Comparison of ENCODE assay signal across 13 cellular contexts in genomic region chr20:48705208-48706115, GRCh38.
DNase-seq lines count a peak whose midpoint lies in the region; ATAC-seq, FAIRE-seq and TF ChIP-seq lines count a peak whose summit lies in the region.
"Had no signal": no experiment of that assay in that cellular context is flagged by ENCODE, and none has a peak within 500 bp of the region (broad histone marks: within the 10 kb centered on the region; RNA-seq: fewer than 3 reads in every experiment).

No MANE protein-coding gene starts in this region.

- RAD21 ChIA-PET in GM12878 (lab: Charles Lee; ENCODE audit: unreplicated experiment), result no interaction called here

- BruUV-seq in Caco-2 (replicated peaks; lab: Mats Ljungman, UMichigan) (no TSS peak), GM12878 (replicated peaks; lab: Mats Ljungman, UMichigan) (TSS peak; percentile 20)

- H3K23ac ChIP-seq in mesendoderm (ENCODE audit: low read length), result no peak overlapping the region

- TF ChIP-seq POLR2A in GM12878 (IDR thresholded peaks at IDR 0.05; ENCODE audit: low read depth, low read length), result no peak

- no peaks in the 10 kb centered on the region for H3K36me3 Mint-ChIP-seq in Caco-2 (ENCODE audit: insufficient read depth, unreplicated experiment)

- ATAC-seq in GM12878 (no peak), GM18520 (IDR thresholded peaks at IDR 0.05; ENCODE audit: unreplicated experiment) (no peak), GM18873 (IDR thresholded peaks at IDR 0.05; ENCODE audit: low FRiP score, unreplicated experiment) (no peak)
- ATAC-seq: Panc1 had no signal

- no peak overlapping the region for H3K9ac ChIP-seq in GM12878 (ENCODE audit: control insufficient read depth, insufficient read depth, low read length)
- H3K9ac ChIP-seq in mesendoderm (ENCODE audit: low read length), result no peak overlapping the region

- H3K4me3 Mint-ChIP-seq in Caco-2 (ENCODE audit: unreplicated experiment), result no peak overlapping the region
- H3K4me3 Mint-ChIP-seq: CD14-positive monocyte had no signal

- POLR2A ChIA-PET in Caco-2 (lab: Charles Lee) (interaction anchor here (0.6 kb wide), 1 partner anchor 82 kb away, joined by 4 read pairs; no protein-coding TSS in a partner anchor), GM12878 (lab: Charles Lee) (no interaction called here)

- TF ChIP-seq CTCF in AG09319 (IDR thresholded peaks at IDR 0.05; ENCODE audit: low read depth, low read length) (no peak), Caco-2 (IDR thresholded peaks at IDR 0.05; ENCODE audit: insufficient read depth in 1 of 2, low read depth in 1 of 2, low read length in 1 of 2, severe bottlenecking in 1 of 2, unreplicated experiment in 1 of 2) (no peak), GM12878 (IDR thresholded peaks at IDR 0.05 in 2 of 3, conservative IDR thresholded peaks at IDR 0.05 in 1 of 3; ENCODE audit: control insufficient read depth in 2 of 3, extremely low read depth in 1 of 3, insufficient read depth in 1 of 3, low read depth in 3 of 3, low read length in 3 of 3) (no peak)

- H2BK120ac ChIP-seq in mesendoderm (ENCODE audit: low read depth, low read length), result no peak overlapping the region

- peak; percentile 37 for DNase-seq in AG09319 (ENCODE audit: extremely low read depth, low read depth)
- peak in 1 of 2 experiments; percentile 66 for DNase-seq in Caco-2
- no peak for DNase-seq in GM12878 (ENCODE audit: low read depth, low spot score)
- peak; percentile 71 for DNase-seq in mesendoderm
- no peak for DNase-seq in UCSD-AML1 (lab: John Stamatoyannopoulos, UW; ENCODE audit: unreplicated experiment)
- no peak for DNase-seq in NAMALWA (ENCODE audit: low spot score)
- DNase-seq: GDM1, NCI-H1092 had no signal

- H3K9me3 ChIP-seq in Caco-2 (no peaks in the 10 kb centered on the region), GM12878 (replicated peaks; ENCODE audit: control insufficient read depth, insufficient read depth, low read length) (no peaks in the 10 kb centered on the region)
- H3K9me3 ChIP-seq: HAP-1 had no signal

- H3K4me2 ChIP-seq in GM12878 (ENCODE audit: control insufficient read depth, insufficient read depth) (no peak overlapping the region), mesendoderm (ENCODE audit: low read length) (no peak overlapping the region)

- no peak overlapping the region for H4K8ac ChIP-seq in mesendoderm (ENCODE audit: low read depth, low read length)

- no peak overlapping the region for H2BK15ac ChIP-seq in mesendoderm (replicated peaks; ENCODE audit: low read depth)

- no peak for FAIRE-seq in GM12878 (lab: Jason Lieb, UNC)

- H3K4ac ChIP-seq in mesendoderm (ENCODE audit: low read depth, low read length), result no peak overlapping the region

- no peak for TF ChIP-seq EP300 in GM12878 (IDR thresholded peaks at IDR 0.05; ENCODE audit: borderline replicate concordance in 1 of 2, control insufficient read depth in 1 of 2, low read depth in 2 of 2, low read length in 2 of 2)

- H3K27ac ChIP-seq in GM12878 (ENCODE audit: control insufficient read depth, insufficient read depth), result no peak overlapping the region
- no peak overlapping the region for H3K27ac ChIP-seq in mesendoderm (ENCODE audit: low read depth, low read length)

- H3K56ac ChIP-seq in mesendoderm (ENCODE audit: low read length), result no peak overlapping the region

- peaks cover 3% of the 10 kb centered on the region; the same call in 1 of the 2 replicates for H4K20me1 ChIP-seq in GM12878 (ENCODE audit: control insufficient read depth, insufficient read depth)

- no peak overlapping the region for H3K18ac ChIP-seq in mesendoderm (ENCODE audit: low read length)

- H4K5ac ChIP-seq in mesendoderm (ENCODE audit: low read length), result no peak overlapping the region

- CTCF ChIA-PET in Caco-2 (lab: Charles Lee), result no interaction called here
- CTCF ChIA-PET in GM12878 (lab: Yijun Ruan, JAX), result interaction anchor here (1.2 kb wide), 1 partner anchor 48 kb away, joined by 3 read pairs; no protein-coding TSS in a partner anchor

- H3K36me3 ChIP-seq in Caco-2 (ENCODE audit: control insufficient read depth, insufficient read depth, low read length) (no peaks in the 10 kb centered on the region), GM12878 (ENCODE audit: control insufficient read depth in 2 of 2, insufficient read depth in 2 of 2, low read length in 1 of 2) (peaks cover 23 to 42% of the 10 kb centered on the region in 2 experiments), mesendoderm (ENCODE audit: control insufficient read depth, insufficient read depth, low read length) (peaks cover 5% of the 10 kb centered on the region)
- H3K36me3 ChIP-seq: HAP-1 had no signal

- H3K27me3 ChIP-seq in Caco-2 (replicated peaks; ENCODE audit: control insufficient read depth, insufficient read depth, low read length) (no peaks in the 10 kb centered on the region), GM12878 (replicated peaks in 1 of 2; ENCODE audit: control insufficient read depth in 2 of 2, insufficient read depth in 2 of 2, low read length in 1 of 2) (no peaks in the 10 kb centered on the region), mesendoderm (ENCODE audit: insufficient read depth, low read length, poor library complexity) (no peaks in the 10 kb centered on the region)

- in situ Hi-C loops in GM12878 (cut with MboI), result no loop called here

- SMC1A ChIA-PET in GM12878 (lab: Charles Lee; ENCODE audit: uncharacterized antibody, unreplicated experiment), result interaction anchor here (0.7 to 0.8 kb wide), 2 partner anchors 15 to 199 kb away, joined by 3 read pairs; no protein-coding TSS in a partner anchor

- H3K27me3 Mint-ChIP-seq in Caco-2 (ENCODE audit: insufficient read depth, unreplicated experiment), result no peaks in the 10 kb centered on the region

- WGBS in GM12878 (ENCODE audit: insufficient coverage, insufficient replicate concordance, low lambda C conversion rate, missing lambda C conversion rate), result 88% methylated on average over 9 of the region's 9 CpGs
- WGBS in mesendoderm (ENCODE audit: extremely low coverage, insufficient coverage, low lambda C conversion rate), result 100% methylated on average over 1 of the region's 9 CpGs

- H3K79me2 ChIP-seq in GM12878 (ENCODE audit: control insufficient read depth, insufficient read depth, low read length), result peaks cover 7% of the 10 kb centered on the region
- H3K79me2 ChIP-seq in mesendoderm (ENCODE audit: control insufficient read depth, insufficient read depth, low read length), result no peaks in the 10 kb centered on the region

- H3K4me3 ChIP-seq in Caco-2 (ENCODE audit: low read depth, low read length) (no peak overlapping the region), GM12878 (no peak overlapping the region), mesendoderm (ENCODE audit: low read length) (no peak overlapping the region)
- H3K4me3 ChIP-seq: HAP-1 had no signal

- H2AK5ac ChIP-seq in mesendoderm (ENCODE audit: low read length), result no peak overlapping the region

- H2BK5ac ChIP-seq in mesendoderm (ENCODE audit: low read length), result no peak overlapping the region

- peaks cover 7% of the 10 kb centered on the region for H3K4me1 ChIP-seq in Caco-2
- H3K4me1 ChIP-seq in GM12878 (ENCODE audit: control insufficient read depth, insufficient read depth, low read length), result no peaks in the 10 kb centered on the region
- peaks cover 2% of the 10 kb centered on the region for H3K4me1 ChIP-seq in mesendoderm (ENCODE audit: control insufficient read depth, low read depth, low read length)
- H3K4me1 ChIP-seq: HAP-1 had no signal

- H2AFZ ChIP-seq in GM12878 (ENCODE audit: control insufficient read depth, low read depth, low read length), result no peak overlapping the region

- H3K79me1 ChIP-seq in mesendoderm (ENCODE audit: low read length), result peaks cover 16% of the 10 kb centered on the region

- no peak for TF ChIP-seq RAD21 in GM12878 (IDR thresholded peaks at IDR 0.05; ENCODE audit: insufficient read depth, low read depth, low read length)

- peaks cover 16% of the 10 kb centered on the region for H3K4me1 Mint-ChIP-seq in Caco-2 (ENCODE audit: low read depth, unreplicated experiment)

- intact Hi-C loops in Caco-2 (cut with micrococcal nuclease; ENCODE audit: unreplicated experiment) (no loop called here), GM12878 (cut with micrococcal nuclease; ENCODE audit: unreplicated experiment) (no loop called here)

- H3K9me3 Mint-ChIP-seq in Caco-2 (ENCODE audit: unreplicated experiment), result no peaks in the 10 kb centered on the region
- H3K9me3 Mint-ChIP-seq: CD14-positive monocyte had no signal

- peak overlapping the region; percentile 23 for H3K27ac Mint-ChIP-seq in Caco-2 (ENCODE audit: unreplicated experiment)

TF ChIP-seq in GM12878, 131 proteins besides CTCF, POLR2A, EP300 and RAD21 (continues in another document):
- TF ChIP-seq SUZ12 (IDR thresholded peaks at IDR 0.05; ENCODE audit: unreplicated experiment) (no peak), TBL1XR1 (IDR thresholded peaks at IDR 0.05; ENCODE audit: low read depth, low read length) (no peak), SPI1 (IDR thresholded peaks at IDR 0.05; ENCODE audit: borderline replicate concordance, insufficient read depth, low read depth, low read length) (no peak), ATF3 (IDR thresholded peaks at IDR 0.05; ENCODE audit: borderline replicate concordance, extremely low read depth, low read depth, low read length) (no peak), TAF1 (IDR thresholded peaks at IDR 0.05; ENCODE audit: borderline replicate concordance, low read depth, low read length) (no peak), ZNF217 (IDR thresholded peaks at IDR 0.05) (no peak), RELA (IDR thresholded peaks at IDR 0.05; ENCODE audit: borderline replicate concordance, partially characterized antibody) (no peak), WRNIP1 (IDR thresholded peaks at IDR 0.05; ENCODE audit: borderline replicate concordance, low read depth, low read length) (no peak), TCF3 (IDR thresholded peaks at IDR 0.05; ENCODE audit: borderline replicate concordance, insufficient read depth, low read depth, low read length) (no peak)
- TF ChIP-seq, protein P1, sequence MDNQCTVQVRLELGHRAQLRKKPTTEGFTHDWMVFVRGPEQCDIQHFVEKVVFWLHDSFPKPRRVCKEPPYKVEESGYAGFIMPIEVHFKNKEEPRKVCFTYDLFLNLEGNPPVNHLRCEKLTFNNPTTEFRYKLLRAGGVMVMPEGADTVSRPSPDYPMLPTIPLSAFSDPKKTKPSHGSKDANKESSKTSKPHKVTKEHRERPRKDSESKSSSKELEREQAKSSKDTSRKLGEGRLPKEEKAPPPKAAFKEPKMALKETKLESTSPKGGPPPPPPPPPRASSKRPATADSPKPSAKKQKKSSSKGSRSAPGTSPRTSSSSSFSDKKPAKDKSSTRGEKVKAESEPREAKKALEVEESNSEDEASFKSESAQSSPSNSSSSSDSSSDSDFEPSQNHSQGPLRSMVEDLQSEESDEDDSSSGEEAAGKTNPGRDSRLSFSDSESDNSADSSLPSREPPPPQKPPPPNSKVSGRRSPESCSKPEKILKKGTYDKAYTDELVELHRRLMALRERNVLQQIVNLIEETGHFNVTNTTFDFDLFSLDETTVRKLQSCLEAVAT (IDR thresholded peaks at IDR 0.05), result no peak

Comparison
In these comparisons a context has a peak if more than half of its experiments do, and no peak if none do; other contexts are left out.
1. DNase-seq: peak in AG09319 (single experiment) and mesendoderm (single experiment); none in GM12878 (single experiment), UCSD-AML1 (single experiment) and NAMALWA (single experiment).